ENCODE assay signal across 8 cellular contexts in the genomic region with DNA sequence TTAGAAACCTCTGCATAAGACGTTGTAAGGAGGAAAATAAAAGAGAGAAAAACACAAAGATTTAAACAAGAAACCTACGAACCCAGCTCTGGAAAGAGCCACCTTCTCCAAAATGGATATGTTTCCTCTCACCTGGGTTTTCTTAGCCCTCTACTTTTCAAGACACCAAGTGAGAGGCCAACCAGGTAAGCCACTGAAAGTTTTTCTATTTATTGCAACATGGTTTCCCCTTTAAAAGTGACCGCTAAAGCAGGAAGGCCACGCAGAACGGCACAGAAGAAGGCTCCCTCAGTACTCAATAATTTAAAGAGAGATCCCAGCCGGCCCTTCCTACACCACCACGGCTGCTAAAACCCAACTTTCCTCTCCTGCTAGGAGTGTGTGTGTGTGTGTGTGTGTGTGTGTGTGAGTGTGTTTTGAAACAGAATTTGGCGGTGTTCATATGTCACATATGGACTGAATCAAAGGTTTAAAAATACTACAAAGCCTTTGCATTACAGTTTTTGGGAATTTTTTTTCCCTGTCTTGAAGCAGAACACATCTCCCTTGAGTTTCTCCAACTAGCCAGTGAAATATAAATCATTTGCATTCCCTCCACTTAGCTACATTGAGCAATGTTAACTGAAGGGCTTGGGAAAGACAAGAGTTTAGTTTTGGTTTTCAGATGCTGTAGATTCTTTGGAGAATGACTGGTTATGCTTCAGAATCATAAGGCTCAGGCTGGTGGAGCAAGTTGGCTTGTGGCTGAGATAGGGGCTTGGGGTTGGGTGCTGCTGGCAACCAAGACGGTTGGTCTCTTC. TPM values are rescaled to one million over a fixed set of nuclear protein-coding genes. Genes with fewer than 3 reads are reported as not detected.
A peak's percentile ranks its signal among the peaks of the same experiment; 100 is the strongest.
DNase-seq lines count a peak whose midpoint lies in the region; ATAC-seq and TF ChIP-seq lines count a peak whose summit lies in the region.

No MANE protein-coding gene starts in this region.

- peak overlapping the region; percentile 30 for H2AFZ ChIP-seq in mammary epithelial cell (ENCODE audit: low read depth, low read length)

- H3K9me3 ChIP-seq in HEK293 (ENCODE audit: control insufficient read depth, insufficient read depth, low read depth, low read length) (no peaks in the 10 kb centered on the region), mammary epithelial cell (replicated peaks; ENCODE audit: insufficient read depth, low read length) (no peaks in the 10 kb centered on the region), mesodermal cell (ENCODE audit: control insufficient read depth, low read length) (no peaks in the 10 kb centered on the region)

- H3K27ac ChIP-seq in HEK293 (ENCODE audit: extremely low read depth, low read depth, low read length) (no peak overlapping the region; the same call in 1 of the 2 replicates), mammary epithelial cell (ENCODE audit: insufficient read depth, low read depth, low read length) (peak overlapping the region; percentile 84), mesodermal cell (ENCODE audit: low read depth, low read length, severe bottlenecking) (no peak overlapping the region)

- DNase-seq in ACHN: peak; percentile 46
- DNase-seq in mammary epithelial cell: peak; percentile 48
- no peak for DNase-seq in activated gamma-delta T cell treated with Interleukin-2 at 50 U/mL for 16 hours
- DNase-seq in islet precursor cell: no peak

- H3K4me1 ChIP-seq in HEK293 (ENCODE audit: control insufficient read depth, insufficient read depth, low read length) (peaks cover 22% of the 10 kb centered on the region), mammary epithelial cell (ENCODE audit: insufficient read depth, low read length) (peaks cover 73% of the 10 kb centered on the region), mesodermal cell (ENCODE audit: control insufficient read depth, insufficient read depth, low read length, poor library complexity, severe bottlenecking) (peaks cover 28% of the 10 kb centered on the region)

- H3K9ac ChIP-seq in mammary epithelial cell (ENCODE audit: insufficient read depth, low read length): peak overlapping the region; percentile 93

- no peaks in the 10 kb centered on the region for H4K20me1 ChIP-seq in mammary epithelial cell (ENCODE audit: insufficient read depth, low read length)

- BruUV-seq in mammary epithelial cell (replicated peaks; lab: Mats Ljungman, UMichigan): no TSS peak

- peak overlapping the region; percentile 65 for H3K4me3 ChIP-seq in HEK293 (ENCODE audit: low read depth, low read length)
- H3K4me3 ChIP-seq in mammary epithelial cell (replicated peaks in 1 of 3; ENCODE audit: insufficient read depth in 1 of 3, low read depth in 2 of 3, low read length in 3 of 3): peak overlapping the region; percentile 62 to 85 (median 81)
- H3K4me3 ChIP-seq in mesodermal cell (ENCODE audit: extremely low read depth, insufficient read depth, low read length, poor library complexity, severe bottlenecking): peak overlapping the region; percentile 72

- intact Hi-C loops in mammary epithelial cell (cut with micrococcal nuclease): loop anchor here (2.0 to 10.0 kb wide), 6 partner anchors 65 to 1423 kb away; no protein-coding TSS in a partner anchor

- in situ Hi-C loops in ACHN (cut with HindIII; ENCODE audit: low pct_ligation_motif_present, low pct_unique_long_range_greater_than_20kb, low sequenced_read_pairs): no loop called here
- in situ Hi-C loops in mammary epithelial cell (cut with MboI; ENCODE audit: low sequenced_read_pairs in 2 of 2): no loop called here

- 19% methylated on average over 9 of the region's 9 CpGs for WGBS in mammary epithelial cell (ENCODE audit: low coverage, missing lambda C conversion rate)
- WGBS in mesodermal cell (ENCODE audit: insufficient coverage in 2 of 2), 2 experiments: 6 to 16% methylated on average over 2 to 3 of the region's 9 CpGs

- TF ChIP-seq CTCF in HEK293 (tag by site-specific recombination; IDR thresholded peaks at IDR 0.05) (no peak), mammary epithelial cell (conservative IDR thresholded peaks at IDR 0.05 in 1 of 2, IDR thresholded peaks at IDR 0.05 in 1 of 2; ENCODE audit: extremely low read depth in 1 of 2, insufficient read depth in 1 of 2, low read depth in 1 of 2, low read length in 2 of 2) (no peak)

- dilution Hi-C loops in mammary epithelial cell (cut with HindIII; ENCODE audit: low sequenced_read_pairs): no loop called here

- no peak for ATAC-seq in GM18909 (IDR thresholded peaks at IDR 0.05; ENCODE audit: poor library complexity, unreplicated experiment)
- ATAC-seq in GM21367 (IDR thresholded peaks at IDR 0.05; ENCODE audit: unreplicated experiment): no peak

- H3K79me2 ChIP-seq in mammary epithelial cell (ENCODE audit: insufficient read depth, low read length): peaks cover 61% of the 10 kb centered on the region

- CTCF ChIA-PET in HEK293 (lab: Yijun Ruan, JAX): interaction anchor here (0.8 to 1.7 kb wide), 4 partner anchors 8 to 991 kb away, joined by 3 to 6 read pairs (median 4); no protein-coding TSS in a partner anchor
- CTCF ChIA-PET in mammary epithelial cell (lab: Charles Lee; ENCODE audit: low non-redundant PET): interaction anchor here (0.7 kb wide), 1 partner anchor 737 kb away, joined by 3 read pairs; no protein-coding TSS in a partner anchor

- peak overlapping the region; percentile 98 for H3K4me2 ChIP-seq in mammary epithelial cell (ENCODE audit: insufficient read depth, low read depth, low read length)

- no peaks in the 10 kb centered on the region for H3K27me3 ChIP-seq in mammary epithelial cell (ENCODE audit: insufficient read depth, low read length)

- POLR2A ChIA-PET in HEK293 (lab: Yijun Ruan, JAX): interaction anchor here (0.6 to 1.6 kb wide), 2 partner anchors 10 to 104 kb away, joined by 4 to 8 read pairs; no protein-coding TSS in a partner anchor

- H3K36me3 ChIP-seq in HEK293 (ENCODE audit: control insufficient read depth in 2 of 2, insufficient read depth in 1 of 2, low read length in 2 of 2): no peaks in the 10 kb centered on the region
- no peaks in the 10 kb centered on the region for H3K36me3 ChIP-seq in mammary epithelial cell (ENCODE audit: insufficient read depth, low read length)
- H3K36me3 ChIP-seq in mesodermal cell (ENCODE audit: control insufficient read depth, insufficient read depth, low read length): peaks cover 21% of the 10 kb centered on the region

TF ChIP-seq in HEK293, 187 proteins besides CTCF, POLR2A, EP300 and RAD21:
- TF ChIP-seq, protein P1, sequence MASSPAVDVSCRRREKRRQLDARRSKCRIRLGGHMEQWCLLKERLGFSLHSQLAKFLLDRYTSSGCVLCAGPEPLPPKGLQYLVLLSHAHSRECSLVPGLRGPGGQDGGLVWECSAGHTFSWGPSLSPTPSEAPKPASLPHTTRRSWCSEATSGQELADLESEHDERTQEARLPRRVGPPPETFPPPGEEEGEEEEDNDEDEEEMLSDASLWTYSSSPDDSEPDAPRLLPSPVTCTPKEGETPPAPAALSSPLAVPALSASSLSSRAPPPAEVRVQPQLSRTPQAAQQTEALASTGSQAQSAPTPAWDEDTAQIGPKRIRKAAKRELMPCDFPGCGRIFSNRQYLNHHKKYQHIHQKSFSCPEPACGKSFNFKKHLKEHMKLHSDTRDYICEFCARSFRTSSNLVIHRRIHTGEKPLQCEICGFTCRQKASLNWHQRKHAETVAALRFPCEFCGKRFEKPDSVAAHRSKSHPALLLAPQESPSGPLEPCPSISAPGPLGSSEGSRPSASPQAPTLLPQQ (tag by site-specific recombination; IDR thresholded peaks at IDR 0.05): peak; percentile 86
- TF ChIP-seq, protein P2, sequence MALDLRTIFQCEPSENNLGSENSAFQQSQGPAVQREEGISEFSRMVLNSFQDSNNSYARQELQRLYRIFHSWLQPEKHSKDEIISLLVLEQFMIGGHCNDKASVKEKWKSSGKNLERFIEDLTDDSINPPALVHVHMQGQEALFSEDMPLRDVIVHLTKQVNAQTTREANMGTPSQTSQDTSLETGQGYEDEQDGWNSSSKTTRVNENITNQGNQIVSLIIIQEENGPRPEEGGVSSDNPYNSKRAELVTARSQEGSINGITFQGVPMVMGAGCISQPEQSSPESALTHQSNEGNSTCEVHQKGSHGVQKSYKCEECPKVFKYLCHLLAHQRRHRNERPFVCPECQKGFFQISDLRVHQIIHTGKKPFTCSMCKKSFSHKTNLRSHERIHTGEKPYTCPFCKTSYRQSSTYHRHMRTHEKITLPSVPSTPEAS (tag by site-specific recombination; IDR thresholded peaks at IDR 0.05): 0 out of 2 replicates have a peak, but pooled peaks have one; percentile 35
- TF ChIP-seq PRDM1 (tag by site-specific recombination; IDR thresholded peaks at IDR 0.05): peak; percentile 52; the same call in 1 of the 2 replicates
- TF ChIP-seq ZNF548 (tag by site-specific recombination; IDR thresholded peaks at IDR 0.05): no peak

RNA-seq across cellular contexts. Expression of a gene that starts 1.1 kb away (rescaled TPM):
- 10 to 100 TPM; 32.3 to 58.8 TPM for total RNA-seq in mammary epithelial cell
- 47.4 TPM for polyA plus RNA-seq in mammary epithelial cell
- polyA minus RNA-seq in mammary epithelial cell: 109 TPM
- 195 TPM for polyA plus RNA-seq in mesodermal cell (2013, experiment 1 of 2)
- 172 TPM for polyA plus RNA-seq in mesodermal cell (2013, experiment 2 of 2)

Comparison
In these comparisons a context has a peak if more than half of its experiments do, and no peak if none do; other contexts are left out.
1. DNase-seq: peak in ACHN (single experiment) and mammary epithelial cell (single experiment); none in activated gamma-delta T cell treated with Interleukin-2 at 50 U/mL for 16 hours (single experiment) and islet precursor cell (single experiment).
2. Peak in every context shown above with its lines, with median percentiles within 50 percentile points of each other: H3K4me3 ChIP-seq.